Comparison of ENCODE assay signal across 11 cellular contexts in genomic region chr12:52980096-52980694, GRCh38. TPM values are rescaled to one million over a fixed set of nuclear protein-coding genes. Genes with fewer than 3 reads are reported as not detected.
DNase-seq lines count a peak whose midpoint lies in the region; ATAC-seq, FAIRE-seq and TF ChIP-seq lines count a peak whose summit lies in the region.
"Had no signal": no experiment of that assay in that cellular context is flagged by ENCODE, and none has a peak within 500 bp of the region (broad histone marks: within the 10 kb centered on the region; RNA-seq: fewer than 3 reads in every experiment).

No MANE protein-coding gene starts in this region.

- no peaks in the 10 kb centered on the region for H3K9me3 ChIP-seq in astrocyte (ENCODE audit: insufficient read depth, low read depth, low read length)

- no peak overlapping the region for H3K4me3 Mint-ChIP-seq in natural killer cell treated with Interleukin-12 subunit alpha and Interleukin-12 subunit beta and Interleukin-15 and Interleukin-18, amount 100 ng/mL, for 72 hours
- H3K4me3 Mint-ChIP-seq in natural killer cell = no peak overlapping the region
- H3K4me3 Mint-ChIP-seq in astrocyte (ENCODE audit: unreplicated experiment) = no peak overlapping the region
- no peak overlapping the region for H3K4me3 Mint-ChIP-seq in nephron
- H3K4me3 Mint-ChIP-seq: CD8-positive, alpha-beta T cell had no signal

- H3K36me3 Mint-ChIP-seq in natural killer cell treated with Interleukin-12 subunit alpha and Interleukin-12 subunit beta and Interleukin-15 and Interleukin-18, amount 100 ng/mL, for 72 hours = no peaks in the 10 kb centered on the region
- H3K36me3 Mint-ChIP-seq in natural killer cell (no peaks in the 10 kb centered on the region), astrocyte (ENCODE audit: low read depth, unreplicated experiment) (peaks cover 3% of the 10 kb centered on the region), nephron (ENCODE audit: low read depth) (no peaks in the 10 kb centered on the region)
- H3K36me3 Mint-ChIP-seq: CD8-positive, alpha-beta T cell had no signal

- H3K4me2 ChIP-seq in astrocyte (ENCODE audit: low read length) = no peak overlapping the region

- no peaks in the 10 kb centered on the region for H3K27me3 ChIP-seq in astrocyte (ENCODE audit: insufficient read depth, low read length)

- H3K27ac Mint-ChIP-seq in natural killer cell treated with Interleukin-12 subunit alpha and Interleukin-12 subunit beta and Interleukin-15 and Interleukin-18, amount 100 ng/mL, for 72 hours = peak overlapping the region; percentile 26 to 75
- no peak overlapping the region for H3K27ac Mint-ChIP-seq in natural killer cell
- peak overlapping the region; percentile 42 for H3K27ac Mint-ChIP-seq in astrocyte (ENCODE audit: unreplicated experiment)
- H3K27ac Mint-ChIP-seq in nephron = peak overlapping the region in 2 of 3 experiments; percentile 41 to 64
- H3K27ac Mint-ChIP-seq: CD8-positive, alpha-beta T cell had no signal

- peak overlapping the region; percentile 41 for H2AFZ ChIP-seq in astrocyte (ENCODE audit: low read depth, low read length)

- no peak for ATAC-seq in natural killer cell treated with Interleukin-12 subunit alpha and Interleukin-12 subunit beta and Interleukin-15 and Interleukin-18, amount 100 ng/mL, for 72 hours
- ATAC-seq in natural killer cell = no peak
- no peak for ATAC-seq in GM18873 (IDR thresholded peaks at IDR 0.05; ENCODE audit: low FRiP score, unreplicated experiment)
- no peak for ATAC-seq in GM18498 (IDR thresholded peaks at IDR 0.05; ENCODE audit: unreplicated experiment)
- ATAC-seq in GM18517 (IDR thresholded peaks at IDR 0.05; ENCODE audit: unreplicated experiment) = no peak

- TF ChIP-seq CTCF in natural killer cell (IDR thresholded peaks at IDR 0.05) (no peak), astrocyte (IDR thresholded peaks at IDR 0.05; ENCODE audit: insufficient read depth, low read depth, low read length) (no peak), nephron (IDR thresholded peaks at IDR 0.05; ENCODE audit: unreplicated experiment in 3 of 3) (no peak)

- H3K4me1 ChIP-seq in astrocyte (ENCODE audit: insufficient read depth, low read length) = peaks cover 12% of the 10 kb centered on the region

- H3K4me3 ChIP-seq in astrocyte (ENCODE audit: insufficient read depth, low read depth, low read length) = no peak overlapping the region
- H3K4me3 ChIP-seq: GM12878, PC-9 had no signal

- peaks cover 0 to 3% of the 10 kb centered on the region in 2 donors for H3K4me1 Mint-ChIP-seq in natural killer cell treated with Interleukin-12 subunit alpha and Interleukin-12 subunit beta and Interleukin-15 and Interleukin-18, amount 100 ng/mL, for 72 hours (ENCODE audit: low read depth in 2 of 2)
- H3K4me1 Mint-ChIP-seq in natural killer cell (peaks cover 0 to 7% of the 10 kb centered on the region in 2 donors), astrocyte (ENCODE audit: low read depth, unreplicated experiment) (peaks cover 29% of the 10 kb centered on the region), nephron (peaks cover 40% of the 10 kb centered on the region)

- H4K20me1 ChIP-seq in astrocyte (ENCODE audit: insufficient read depth, low read length) = no peaks in the 10 kb centered on the region

- H3K79me2 ChIP-seq in astrocyte (ENCODE audit: insufficient read depth, low read length) = no peaks in the 10 kb centered on the region

- no peaks in the 10 kb centered on the region for H3K36me3 ChIP-seq in astrocyte (ENCODE audit: insufficient read depth, low read length)

- intact Hi-C loops in natural killer cell (cut with micrococcal nuclease) = loop anchor here (2.0 kb wide), 2 partner anchors 397 to 823 kb away; no protein-coding TSS in a partner anchor

- no peak for DNase-seq in natural killer cell treated with Interleukin-12 subunit alpha and Interleukin-12 subunit beta and Interleukin-15 and Interleukin-18, amount 100 ng/mL, for 72 hours (ENCODE audit: low spot score)
- DNase-seq in natural killer cell (no peak), astrocyte (ENCODE audit: low read depth) (no peak), NCI-H446 treated with DMSO at 0.1 percent for 48 hours (lab: John Stamatoyannopoulos, UW) (no peak)

- H3K27me3 Mint-ChIP-seq in natural killer cell treated with Interleukin-12 subunit alpha and Interleukin-12 subunit beta and Interleukin-15 and Interleukin-18, amount 100 ng/mL, for 72 hours = peaks cover 35 to 46% of the 10 kb centered on the region in 2 donors
- H3K27me3 Mint-ChIP-seq in natural killer cell (ENCODE audit: low read depth in 2 of 2) = peaks cover 28 to 34% of the 10 kb centered on the region in 2 donors
- peaks cover 2% of the 10 kb centered on the region for H3K27me3 Mint-ChIP-seq in astrocyte (ENCODE audit: low read depth, unreplicated experiment)
- H3K27me3 Mint-ChIP-seq in nephron (ENCODE audit: low read depth) = peaks cover 14% of the 10 kb centered on the region

- no peak overlapping the region for H3K27ac ChIP-seq in astrocyte (ENCODE audit: low read depth, low read length)
- H3K27ac ChIP-seq: PC-9 had no signal

- no peaks in the 10 kb centered on the region for H3K9me3 Mint-ChIP-seq in natural killer cell treated with Interleukin-12 subunit alpha and Interleukin-12 subunit beta and Interleukin-15 and Interleukin-18, amount 100 ng/mL, for 72 hours
- H3K9me3 Mint-ChIP-seq in natural killer cell (no peaks in the 10 kb centered on the region), astrocyte (ENCODE audit: unreplicated experiment) (no peaks in the 10 kb centered on the region), nephron (no peaks in the 10 kb centered on the region)
- H3K9me3 Mint-ChIP-seq: CD8-positive, alpha-beta T cell had no signal

- no peak overlapping the region for H3K9ac ChIP-seq in astrocyte (ENCODE audit: low read length)

- no peak for FAIRE-seq in astrocyte (lab: Jason Lieb, UNC)

RNA-seq across cellular contexts. Expression of gene EIF4B, which starts 26.1 kb away (rescaled TPM):
- total RNA-seq in natural killer cell treated with Interleukin-12 subunit alpha and Interleukin-12 subunit beta and Interleukin-15 and Interleukin-18, amount 100 ng/mL, for 72 hours = 100 to 1,000 TPM; 340 to 372 TPM
- total RNA-seq in natural killer cell = 100 to 1,000 TPM; 505 to 537 (median 518) TPM
- 231 and 242 TPM in 2 replicates for total RNA-seq in astrocyte

RNA-seq across cellular contexts. Expression of gene KRT18, which starts 31.3 kb away (rescaled TPM):
- total RNA-seq in natural killer cell treated with Interleukin-12 subunit alpha and Interleukin-12 subunit beta and Interleukin-15 and Interleukin-18, amount 100 ng/mL, for 72 hours = under 1 TPM; 0.67 to 0.74 TPM
- 1 to 10 TPM in 1 of 3 donors, under 1 TPM in 1, not detected in 1; 0.24 to 2.5 TPM for total RNA-seq in natural killer cell
- 1,741 and 1,989 TPM in 2 replicates for total RNA-seq in astrocyte

Comparison
In these comparisons a context has a peak if more than half of its experiments do, and no peak if none do; other contexts are left out.
1. H3K27ac Mint-ChIP-seq: peak in natural killer cell treated with Interleukin-12 subunit alpha and Interleukin-12 subunit beta and Interleukin-15 and Interleukin-18, amount 100 ng/mL, for 72 hours (2 of 2), astrocyte (single experiment) and nephron (2 of 3); none in natural killer cell (0 of 2).
2. RNA of gene KRT18, which starts 31.3 kb away (total RNA-seq): 1,741 to 1,989 TPM in astrocyte; 0.67 to 0.74 TPM in natural killer cell treated with Interleukin-12 subunit alpha and Interleukin-12 subunit beta and Interleukin-15 and Interleukin-18, amount 100 ng/mL, for 72 hours and 0.24 to 2.5 TPM in natural killer cell; every median in the first group is over 100 times any median in the second.